ENCODE assay signal across 10 cellular contexts in genomic region chr4:15779789-15780188, GRCh38. TPM values are rescaled to one million over a fixed set of nuclear protein-coding genes. Genes with fewer than 3 reads are reported as not detected.
DNase-seq lines count a peak whose midpoint lies in the region; ATAC-seq and TF ChIP-seq lines count a peak whose summit lies in the region.
"Had no signal": no experiment of that assay in that cellular context is flagged by ENCODE, and none has a peak within 500 bp of the region (broad histone marks: within the 10 kb centered on the region; RNA-seq: fewer than 3 reads in every experiment).

No MANE protein-coding gene starts in this region.

- H3K9me3 Mint-ChIP-seq in memory B cell, result no peaks in the 10 kb centered on the region

- H3K27ac Mint-ChIP-seq in memory B cell, result no peak overlapping the region

- peaks cover 44% of the 10 kb centered on the region for H3K4me1 Mint-ChIP-seq in memory B cell

- intact Hi-C loops in right cardiac atrium (cut with DNase I), result no loop called here
- intact Hi-C loops in left ventricle myocardium superior (cut with micrococcal nuclease), result no loop called here
- intact Hi-C loops in ascending aorta (cut with DNase I), result no loop called here

- H3K4me3 ChIP-seq in right cardiac atrium (ENCODE audit: low read length) (peak overlapping the region; percentile 65), ascending aorta (peak overlapping the region; percentile 60 to 78)

- H3K9me3 ChIP-seq in right cardiac atrium (ENCODE audit: control insufficient read depth, low read length) (no peaks in the 10 kb centered on the region), ascending aorta (no peaks in the 10 kb centered on the region)

- no peak for DNase-seq in right cardiac atrium
- DNase-seq in left ventricle myocardium superior, result no peak
- DNase-seq in ascending aorta (ENCODE audit: low spot score in 2 of 2), result no peak
- DNase-seq in memory B cell (ENCODE audit: low spot score in 2 of 2), result no peak
- DNase-seq in foreskin keratinocyte, result no peak
- no peak for DNase-seq in DMS 273 (lab: John Stamatoyannopoulos, UW; ENCODE audit: unreplicated experiment)
- DNase-seq in NCI-H774 (lab: John Stamatoyannopoulos, UW), result no peak
- DNase-seq: activated CD8-positive, alpha-beta memory T cell treated with anti-CD3 and anti-CD28 coated beads, Interleukin-2, amount 50 U/mL, for 4 hours; DMS153 had no signal

- H3K27me3 ChIP-seq in right cardiac atrium (ENCODE audit: control insufficient read depth, insufficient read depth), result no peaks in the 10 kb centered on the region
- no peaks in the 10 kb centered on the region for H3K27me3 ChIP-seq in ascending aorta
- peaks cover 90% of the 10 kb centered on the region for H3K27me3 ChIP-seq in foreskin keratinocyte

- H3K27ac ChIP-seq in right cardiac atrium (ENCODE audit: low read length), result no peak overlapping the region
- H3K27ac ChIP-seq in ascending aorta, result peak overlapping the region in 1 of 2 donors; percentile 54
- H3K27ac ChIP-seq in foreskin keratinocyte, result no peak overlapping the region

- H3K36me3 ChIP-seq in ascending aorta, result no peaks in the 10 kb centered on the region

- TF ChIP-seq CTCF in ascending aorta (IDR thresholded peaks at IDR 0.05), result no peak
- no peak for TF ChIP-seq CTCF in foreskin keratinocyte (conservative IDR thresholded peaks at IDR 0.05)

- H3K36me3 Mint-ChIP-seq in memory B cell, result no peaks in the 10 kb centered on the region

- ATAC-seq in right cardiac atrium, result no peak
- ATAC-seq in left ventricle myocardium superior, result no peak
- ATAC-seq in memory B cell (ENCODE audit: low read depth), result no peak
- no peak for ATAC-seq in foreskin keratinocyte
- no peak for ATAC-seq in HG03175 (IDR thresholded peaks at IDR 0.05; ENCODE audit: unreplicated experiment)

- peaks cover 12% of the 10 kb centered on the region for H3K27me3 Mint-ChIP-seq in memory B cell

- peak overlapping the region; percentile 87 for H3K4me3 Mint-ChIP-seq in memory B cell

- 73% methylated on average over 1 of the region's 1 CpG for WGBS in right cardiac atrium

- H3K4me1 ChIP-seq in right cardiac atrium (ENCODE audit: control insufficient read depth, insufficient read depth, low read length) (no peaks in the 10 kb centered on the region), ascending aorta (peaks cover 0 to 2% of the 10 kb centered on the region in 2 donors), foreskin keratinocyte (no peaks in the 10 kb centered on the region)

RNA-seq across cellular contexts. Expression of gene CD38, which starts 1.7 kb away (rescaled TPM):
- total RNA-seq in right cardiac atrium, result 10 to 100 TPM in 1 of 4 donors, 1 to 10 TPM in 3; 3.2 to 10.3 (median 5.8) TPM
- polyA plus RNA-seq in right cardiac atrium, result 3.5 TPM
- total RNA-seq in left ventricle myocardium superior, result 1.7 TPM
- 1.4 TPM for total RNA-seq in ascending aorta
- total RNA-seq in foreskin keratinocyte, result not detected in 2 replicates
- polyA plus RNA-seq in foreskin keratinocyte, result 0.07 TPM in 1 of 2 replicates, not detected in the other
